ENCODE assay signal across 16 cellular contexts in genomic region chr16:50570808-50571598, GRCh38. TPM values are rescaled to one million over a fixed set of nuclear protein-coding genes. Genes with fewer than 3 reads are reported as not detected.
DNase-seq lines count a peak whose midpoint lies in the region; TF ChIP-seq lines count a peak whose summit lies in the region.
"Had no signal": no experiment of that assay in that cellular context is flagged by ENCODE, and none has a peak within 500 bp of the region (broad histone marks: within the 10 kb centered on the region; RNA-seq: fewer than 3 reads in every experiment).

No MANE protein-coding gene starts in this region.

- H3K4me1 Mint-ChIP-seq in nephron: peaks cover 82% of the 10 kb centered on the region
- H3K4me1 Mint-ChIP-seq: B cell had no signal

- H3K4me3 Mint-ChIP-seq in nephron: no peak overlapping the region
- H3K4me3 Mint-ChIP-seq: B cell; CD4-positive, alpha-beta T cell; GM23338 had no signal

- H3K27me3 ChIP-seq in dorsolateral prefrontal cortex: no peaks in the 10 kb centered on the region
- no peaks in the 10 kb centered on the region for H3K27me3 ChIP-seq in esophagus squamous epithelium

- POLR2A ChIA-PET in HEK293 (lab: Yijun Ruan, JAX) (no interaction called here), HEK293T (lab: Yijun Ruan, JAX) (no interaction called here)

- CTCF ChIA-PET in HEK293 (lab: Yijun Ruan, JAX): no interaction called here
- CTCF ChIA-PET in HEK293T (lab: Yijun Ruan, JAX): no interaction called here

- peaks cover 15% of the 10 kb centered on the region for H3K36me3 Mint-ChIP-seq in nephron (ENCODE audit: low read depth)

- H3K27ac ChIP-seq in HEK293 (ENCODE audit: extremely low read depth, low read depth, low read length) (no peak overlapping the region), dorsolateral prefrontal cortex (no peak overlapping the region), esophagus squamous epithelium (peak overlapping the region in 2 of 4 donors; percentile 10 to 36)

- DNase-seq in NCI-H524 treated with DMSO at 0.1 percent for 48 hours (lab: John Stamatoyannopoulos, UW): peak; percentile 84
- peak; percentile 38 for DNase-seq in posterior vena cava (ENCODE audit: low spot score)
- DNase-seq in dorsolateral prefrontal cortex: no peak
- DNase-seq in esophagus squamous epithelium (lab: John Stamatoyannopoulos, UW): no peak
- no peak for DNase-seq in HEK293T (ENCODE audit: extremely low spot score)
- DNase-seq: C1 segment of cervical spinal cord; Calu3; CD4-positive, alpha-beta T cell; DMS153; DMS79 treated with DMSO at 0.1 percent for 48 hours; EL; H7 had no signal

- H3K27me3 Mint-ChIP-seq in nephron (ENCODE audit: low read depth): peaks cover 9% of the 10 kb centered on the region
- H3K27me3 Mint-ChIP-seq: CD4-positive, alpha-beta T cell had no signal

- H3K36me3 ChIP-seq in HEK293 (ENCODE audit: control insufficient read depth in 2 of 2, insufficient read depth in 1 of 2, low read length in 2 of 2) (peaks cover 0 to 6% of the 10 kb centered on the region in 2 experiments; a peak in 1 of 3 replicates), esophagus squamous epithelium (no peaks in the 10 kb centered on the region)

- TF ChIP-seq CTCF in HEK293 (tag by site-specific recombination; IDR thresholded peaks at IDR 0.05) (no peak), nephron (IDR thresholded peaks at IDR 0.05; ENCODE audit: unreplicated experiment in 3 of 3) (no peak), dorsolateral prefrontal cortex (IDR thresholded peaks at IDR 0.05 in 54 of 56, conservative IDR thresholded peaks at IDR 0.05 in 2 of 56; ENCODE audit: low read depth in 1 of 56, partially characterized antibody in 56 of 56) (no peak), esophagus squamous epithelium (IDR thresholded peaks at IDR 0.05) (no peak)

- H3K4me1 ChIP-seq in HEK293 (ENCODE audit: control insufficient read depth, insufficient read depth, low read length): no peaks in the 10 kb centered on the region
- H3K4me1 ChIP-seq in esophagus squamous epithelium: peaks cover 8 to 53% (median 13%) of the 10 kb centered on the region in 3 donors

- no peaks in the 10 kb centered on the region for H3K9me3 Mint-ChIP-seq in nephron
- H3K9me3 Mint-ChIP-seq: CD4-positive, alpha-beta T cell; GM23338 had no signal

- intact Hi-C loops in posterior vena cava (cut with DNase I) (no loop called here), dorsolateral prefrontal cortex (cut with DNase I) (no loop called here), esophagus squamous epithelium (cut with DNase I) (no loop called here)

- H3K4me3 ChIP-seq in HEK293 (ENCODE audit: low read depth, low read length) (no peak overlapping the region), dorsolateral prefrontal cortex (no peak overlapping the region), esophagus squamous epithelium (no peak overlapping the region)
- H3K4me3 ChIP-seq: GM23338 had no signal

- no peak for TF ChIP-seq POLR2A in esophagus squamous epithelium (IDR thresholded peaks at IDR 0.05)

- WGBS in esophagus squamous epithelium, 2 donors: 90 to 92% methylated on average over 7 of the region's 11 CpGs

- H3K9me3 ChIP-seq in HEK293 (ENCODE audit: control insufficient read depth, insufficient read depth, low read depth, low read length): no peaks in the 10 kb centered on the region
- H3K9me3 ChIP-seq in esophagus squamous epithelium: no peaks in the 10 kb centered on the region

- peak overlapping the region; percentile 40 to 100 (median 100) for H3K27ac Mint-ChIP-seq in nephron
- H3K27ac Mint-ChIP-seq: B cell; CD4-positive, alpha-beta T cell; GM23338 had no signal

TF ChIP-seq in HEK293, 187 proteins besides CTCF, POLR2A, EP300 and RAD21:
- peak; percentile 27; the same call in 1 of the 2 replicates for TF ChIP-seq PRDM4 (tag by site-specific recombination; IDR thresholded peaks at IDR 0.05)
- no peak for TF ChIP-seq ZSCAN30 (tag by site-specific recombination; IDR thresholded peaks at IDR 0.05)
- TF ChIP-seq BCL6B (tag by site-specific recombination; IDR thresholded peaks at IDR 0.05): no peak
- TF ChIP-seq ZNF341 (tag by site-specific recombination; IDR thresholded peaks at IDR 0.05; ENCODE audit: low read depth): no peak

TF ChIP-seq in HEK293T, 16 proteins besides CTCF, POLR2A, EP300 and RAD21:
- TF ChIP-seq SP1 (IDR thresholded peaks at IDR 0.05) (no peak), ARNT (IDR thresholded peaks at IDR 0.05) (no peak), ZNF384 (IDR thresholded peaks at IDR 0.05) (no peak), ELF4 (IDR thresholded peaks at IDR 0.05) (no peak), FOXA1 (IDR thresholded peaks at IDR 0.05) (no peak), LEF1 (IDR thresholded peaks at IDR 0.05; ENCODE audit: borderline replicate concordance) (no peak), NFRKB (IDR thresholded peaks at IDR 0.05) (no peak), TARDBP (IDR thresholded peaks at IDR 0.05) (no peak), SUZ12 (IDR thresholded peaks at IDR 0.05) (no peak), CTBP1 (IDR thresholded peaks at IDR 0.05; ENCODE audit: borderline replicate concordance) (no peak), HDGF (IDR thresholded peaks at IDR 0.05; ENCODE audit: borderline replicate concordance) (no peak), BHLHE40 (IDR thresholded peaks at IDR 0.05; ENCODE audit: borderline replicate concordance) (no peak)

RNA-seq across cellular contexts. Expression of gene NKD1, which starts 22.8 kb away (rescaled TPM):
- total RNA-seq in posterior vena cava (10 to 100 TPM; 25.7 to 67.6 TPM), dorsolateral prefrontal cortex (10 to 100 TPM in 89 of 120 experiments, 1 to 10 TPM in 31; 3.8 to 25.7 (median 12.7) TPM), esophagus squamous epithelium (10 to 100 TPM in 1 of 4 donors, 1 to 10 TPM in 3; 1.1 to 10.5 (median 3.1) TPM)

Comparison
In these comparisons a context has a peak if more than half of its experiments do, and no peak if none do; other contexts are left out.
1. DNase-seq: peak in NCI-H524 treated with DMSO at 0.1 percent for 48 hours (single experiment) and posterior vena cava (single experiment); none in dorsolateral prefrontal cortex (0 of 10), esophagus squamous epithelium (single experiment) and HEK293T (single experiment).